ENCODE assay signal across 11 cellular contexts in genomic region chr5:154740483-154740882, GRCh38. TPM values are rescaled to one million over a fixed set of nuclear protein-coding genes. Genes with fewer than 3 reads are reported as not detected.
A peak's percentile ranks its signal among the peaks of the same experiment; 100 is the strongest.
DNase-seq lines count a peak whose midpoint lies in the region; ATAC-seq and TF ChIP-seq lines count a peak whose summit lies in the region.
"Had no signal": no experiment of that assay in that cellular context is flagged by ENCODE, and none has a peak within 500 bp of the region (broad histone marks: within the 10 kb centered on the region; RNA-seq: fewer than 3 reads in every experiment).

No MANE protein-coding gene starts in this region.

- in situ Hi-C loops in SK-MEL-5 (cut with HindIII; ENCODE audit: low pct_unique_long_range_greater_than_20kb, low sequenced_read_pairs), result no loop called here

- H3K14ac ChIP-seq in mesenchymal stem cell (ENCODE audit: low read length in 2 of 2), result no peak overlapping the region

- H2BK12ac ChIP-seq in mesenchymal stem cell (ENCODE audit: low read length in 2 of 2), result no peak overlapping the region

- no peak for ATAC-seq in foreskin keratinocyte
- ATAC-seq: HCT116 had no signal

- H3K36me3 ChIP-seq in mesenchymal stem cell (ENCODE audit: control insufficient read depth in 1 of 2, insufficient read depth in 2 of 2, low read depth in 1 of 2, low read length in 2 of 2) (no peaks in the 10 kb centered on the region), testis (ENCODE audit: low read depth, missing control alignments) (no peaks in the 10 kb centered on the region), prostate gland (no peaks in the 10 kb centered on the region)

- H3K23ac ChIP-seq in mesenchymal stem cell (ENCODE audit: low read length in 2 of 2), result no peak overlapping the region

- H2BK5ac ChIP-seq in mesenchymal stem cell (ENCODE audit: low read depth, low read length, poor library complexity, severe bottlenecking), result no peak overlapping the region

- H3K9me3 ChIP-seq in mesenchymal stem cell (ENCODE audit: control insufficient read depth, low read length) (no peaks in the 10 kb centered on the region), testis (no peaks in the 10 kb centered on the region), prostate gland (no peaks in the 10 kb centered on the region)

- TF ChIP-seq CTCF in testis (IDR thresholded peaks at IDR 0.05) (no peak), foreskin keratinocyte (conservative IDR thresholded peaks at IDR 0.05) (no peak), prostate gland (IDR thresholded peaks at IDR 0.05) (no peak)

- H2AK5ac ChIP-seq in mesenchymal stem cell (ENCODE audit: low read length, severe bottlenecking), result no peak overlapping the region

- H3K18ac ChIP-seq in mesenchymal stem cell (ENCODE audit: low read depth in 1 of 2, low read length in 2 of 2), result no peak overlapping the region

- H3K4ac ChIP-seq in mesenchymal stem cell (ENCODE audit: low read depth in 1 of 2, low read length in 2 of 2), result no peak overlapping the region

- no peak overlapping the region for H3K4me2 ChIP-seq in mesenchymal stem cell (ENCODE audit: low read length, poor library complexity, severe bottlenecking)

- H3K27me3 ChIP-seq in mesenchymal stem cell (ENCODE audit: control insufficient read depth in 1 of 2, insufficient read depth in 1 of 2, low read length in 2 of 2), result no peaks in the 10 kb centered on the region
- H3K27me3 ChIP-seq in testis, result no peaks in the 10 kb centered on the region
- H3K27me3 ChIP-seq in foreskin keratinocyte, result no peaks in the 10 kb centered on the region
- H3K27me3 ChIP-seq in prostate gland (replicated peaks; ENCODE audit: insufficient read depth), result no peaks in the 10 kb centered on the region

- 51% methylated on average over 2 of the region's 2 CpGs for WGBS in mesenchymal stem cell
- WGBS in testis, 2 donors, result 55 to 56% methylated on average over 2 of the region's 2 CpGs
- 60% methylated on average over 2 of the region's 2 CpGs for WGBS in prostate gland

- no peak overlapping the region for H4K8ac ChIP-seq in mesenchymal stem cell (ENCODE audit: low read length)

- H3K79me1 ChIP-seq in mesenchymal stem cell (replicated peaks; ENCODE audit: low read length, poor library complexity, severe bottlenecking), result no peaks in the 10 kb centered on the region

- no peaks in the 10 kb centered on the region for H3K4me1 ChIP-seq in mesenchymal stem cell (ENCODE audit: control insufficient read depth, insufficient read depth, low read depth, low read length)
- H3K4me1 ChIP-seq in testis, result peaks cover 16% of the 10 kb centered on the region
- H3K4me1 ChIP-seq in foreskin keratinocyte, result no peaks in the 10 kb centered on the region
- H3K4me1 ChIP-seq in prostate gland (replicated peaks), result no peaks in the 10 kb centered on the region

- intact Hi-C loops in testis (cut with DNase I; ENCODE audit: low total_unique reads), result no loop called here
- intact Hi-C loops in prostate gland (cut with DNase I), result no loop called here

- H3K9ac ChIP-seq in mesenchymal stem cell (ENCODE audit: low read length), result peak overlapping the region; percentile 52

- H2AFZ ChIP-seq in mesenchymal stem cell (ENCODE audit: low read depth, low read length), result no peak overlapping the region

- peak; percentile 65 for DNase-seq in SK-MEL-5 (ENCODE audit: low read depth, low spot score)
- DNase-seq in fibroblast of gingiva (ENCODE audit: low read depth), result peak; percentile 81
- DNase-seq in mesenchymal stem cell, result peak; percentile 74
- peak; percentile 76 for DNase-seq in testis
- no peak for DNase-seq in foreskin keratinocyte
- no peak for DNase-seq in prostate gland (ENCODE audit: low spot score)
- DNase-seq in NCI-H187 (lab: John Stamatoyannopoulos, UW), result no peak
- no peak for DNase-seq in T1000 (lab: John Stamatoyannopoulos, UW)
- DNase-seq: NCI-H1092 treated with DMSO at 0.1 percent for 48 hours had no signal

- H4K91ac ChIP-seq in mesenchymal stem cell (ENCODE audit: low read length), result no peak overlapping the region

- H3K27ac ChIP-seq in mesenchymal stem cell (ENCODE audit: low read length, poor library complexity, severe bottlenecking) (no peak overlapping the region), testis (no peak overlapping the region), foreskin keratinocyte (no peak overlapping the region), prostate gland (no peak overlapping the region)

- H2BK15ac ChIP-seq in mesenchymal stem cell (ENCODE audit: low read depth, poor library complexity, severe bottlenecking), result no peak overlapping the region

- TF ChIP-seq POLR2A in testis (IDR thresholded peaks at IDR 0.05), result no peak
- no peak for TF ChIP-seq POLR2A in prostate gland (IDR thresholded peaks at IDR 0.05)

- no peak overlapping the region for H2BK120ac ChIP-seq in mesenchymal stem cell (ENCODE audit: low read depth, low read length)

- H3K4me3 ChIP-seq in mesenchymal stem cell (ENCODE audit: insufficient read depth in 1 of 2, low read depth in 1 of 2, low read length in 2 of 2), result no peak overlapping the region
- no peak overlapping the region for H3K4me3 ChIP-seq in testis
- no peak overlapping the region for H3K4me3 ChIP-seq in prostate gland
- H3K4me3 ChIP-seq: lung had no signal

RNA-seq across cellular contexts. Expression of gene LARP1, which starts 14.7 kb away (rescaled TPM):
- 47.6 and 54.5 TPM in 2 replicates for total RNA-seq in SK-MEL-5 (2014; rRNA removed; shearing (Covaris generic))
- polyA plus RNA-seq in SK-MEL-5 (2015; cell fraction: cytosol; rRNA removed), result 89.1 and 126 TPM in 2 replicates
- polyA plus RNA-seq in SK-MEL-5 (2015; cell fraction: nucleus; rRNA removed), result 66.1 and 66.2 TPM in 2 replicates
- polyA plus RNA-seq in mesenchymal stem cell (2013, experiment 1 of 2), result 133 TPM
- polyA plus RNA-seq in mesenchymal stem cell (2013, experiment 2 of 2), result 124 TPM
- total RNA-seq in testis (100 to 1,000 TPM; 169 to 174 TPM), foreskin keratinocyte (129 and 149 TPM in 2 replicates), prostate gland (100 to 1,000 TPM in 1 of 2 donors, 10 to 100 TPM in 1; 83.9 to 163 TPM)
- polyA plus RNA-seq in testis (ENCODE audit: insufficient read depth, low read depth, low replicate concordance) (118 TPM), foreskin keratinocyte (27.7 and 35.9 TPM in 2 replicates)

Comparison
In these comparisons a context has a peak if more than half of its experiments do, and no peak if none do; other contexts are left out.
1. DNase-seq: peak in SK-MEL-5 (single experiment), fibroblast of gingiva (single experiment), mesenchymal stem cell (single experiment) and testis (single experiment); none in foreskin keratinocyte (0 of 2), prostate gland (single experiment), NCI-H187 (0 of 2) and T1000 (single experiment).